23 cellular contexts compared by ENCODE assay signal in the genomic region with DNA sequence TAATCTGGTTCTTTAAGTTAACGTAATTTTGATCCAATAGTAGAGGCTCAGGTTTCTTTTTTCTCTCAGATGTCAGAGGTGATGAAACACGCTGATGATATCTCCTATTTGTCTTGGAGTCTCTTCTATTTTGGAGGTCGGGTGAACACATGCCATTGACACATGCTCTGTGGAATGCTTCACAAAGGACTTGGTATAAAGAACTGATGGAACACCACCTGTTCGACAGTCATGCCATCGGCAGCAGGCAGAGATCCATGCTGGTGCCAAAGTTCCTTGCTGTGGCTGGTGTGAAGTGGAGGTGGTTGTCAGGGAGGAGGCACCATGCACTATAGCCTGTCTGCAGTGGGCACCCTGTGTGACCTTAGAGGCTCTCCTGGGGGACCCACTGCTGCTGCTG.
"Had no signal": no experiment of that assay in that cellular context is flagged by ENCODE, and none has a peak within 500 bp of the region (broad histone marks: within the 10 kb centered on the region; RNA-seq: fewer than 3 reads in every experiment).

No MANE protein-coding gene starts in this region.

- H3K4me3 Mint-ChIP-seq: endodermal cell; naive thymus-derived CD8-positive, alpha-beta T cell; stimulated activated memory B cell treated with anti-CD40 and anti-IgM and Interleukin-4, amounts not matched to agents 10 μg/mL and 1 μg/mL and 100 μg/mL, for 72 hours had no signal

- ATAC-seq: foreskin keratinocyte; left cardiac atrium; left ventricle myocardium superior; naive thymus-derived CD8-positive, alpha-beta T cell; sciatic nerve; stimulated activated memory B cell treated with anti-CD40 and anti-IgM and Interleukin-4, amounts not matched to agents 10 μg/mL and 1 μg/mL and 100 μg/mL, for 72 hours had no signal

- H3K27me3 Mint-ChIP-seq: naive thymus-derived CD8-positive, alpha-beta T cell; stimulated activated memory B cell treated with anti-CD40 and anti-IgM and Interleukin-4, amounts not matched to agents 10 μg/mL and 1 μg/mL and 100 μg/mL, for 72 hours had no signal

- H3K27ac ChIP-seq: coronary artery, foreskin keratinocyte, hepatocyte, parathyroid adenoma, stomach, thoracic aorta, transverse colon had no signal

- H3K4me1 ChIP-seq: foreskin keratinocyte, parathyroid adenoma, stomach, transverse colon had no signal

- H3K9me3 ChIP-seq: stomach, thoracic aorta, transverse colon had no signal

- DNase-seq: central memory CD4-positive, alpha-beta T cell; effector CD4-positive, alpha-beta T cell; endodermal cell; erythroblast; foreskin keratinocyte; head of caudate nucleus; kidney; left cardiac atrium; left ventricle myocardium superior; mesendoderm; naive thymus-derived CD8-positive, alpha-beta T cell; small intestine; stimulated activated CD4-positive, alpha-beta T cell treated with anti-CD3 and anti-CD28 coated beads, Interleukin-12 subunit alpha, Interleukin-12 subunit beta, amount 100 ng/mL, for 4 hours; stimulated activated CD8-positive, alpha-beta memory T cell treated with anti-CD3 and anti-CD28 coated beads, Interleukin-4, amount 100 ng/mL, for 48 hours; stomach; substantia nigra; transverse colon had no signal

- H3K27me3 ChIP-seq: foreskin keratinocyte, hepatocyte, stomach, transverse colon had no signal

- H3K4me3 ChIP-seq: coronary artery, hepatocyte, stomach, thoracic aorta, transverse colon had no signal

- H3K27ac Mint-ChIP-seq: endodermal cell; stimulated activated memory B cell treated with anti-CD40 and anti-IgM and Interleukin-4, amounts not matched to agents 10 μg/mL and 1 μg/mL and 100 μg/mL, for 72 hours had no signal

- H3K9ac ChIP-seq: parathyroid adenoma had no signal

- H3K4me1 Mint-ChIP-seq: endodermal cell; stimulated activated memory B cell treated with anti-CD40 and anti-IgM and Interleukin-4, amounts not matched to agents 10 μg/mL and 1 μg/mL and 100 μg/mL, for 72 hours had no signal

- H3K4me2 ChIP-seq: hepatocyte had no signal

- H2AFZ ChIP-seq: hepatocyte, parathyroid adenoma had no signal

- H3K9me3 Mint-ChIP-seq: endodermal cell; naive thymus-derived CD8-positive, alpha-beta T cell; stimulated activated memory B cell treated with anti-CD40 and anti-IgM and Interleukin-4, amounts not matched to agents 10 μg/mL and 1 μg/mL and 100 μg/mL, for 72 hours had no signal

- H3K79me2 ChIP-seq: hepatocyte, parathyroid adenoma had no signal
